ENCODE assay signal across 30 cellular contexts in the genomic region with DNA sequence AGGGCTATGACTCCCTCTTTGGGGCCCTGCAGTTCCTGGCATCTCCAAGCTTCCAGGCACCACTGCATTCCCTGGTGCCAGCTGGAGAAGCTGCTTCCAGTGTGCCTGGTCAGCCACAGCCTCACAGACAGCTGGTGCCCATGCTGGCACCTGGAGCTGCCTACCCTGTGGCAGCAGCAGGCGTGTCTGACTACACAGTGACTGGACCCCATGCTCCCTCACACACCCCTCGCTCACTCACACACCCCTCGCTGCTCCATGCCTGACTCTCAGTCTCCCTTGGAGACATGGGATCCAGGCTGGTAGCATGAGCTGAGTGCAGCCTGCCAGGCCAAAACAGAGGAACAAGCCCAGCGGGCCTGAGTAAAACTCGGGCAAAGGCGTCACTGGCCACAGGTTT. TPM values are rescaled to one million over a fixed set of nuclear protein-coding genes. Genes with fewer than 3 reads are reported as not detected.
"Had no signal": no experiment of that assay in that cellular context is flagged by ENCODE, and none has a peak within 500 bp of the region (broad histone marks: within the 10 kb centered on the region; RNA-seq: fewer than 3 reads in every experiment).

No MANE protein-coding gene starts in this region.

- H3K36me3 Mint-ChIP-seq: activated naive CD4-positive, alpha-beta T cell treated with anti-CD3 and anti-CD28 coated beads, Interleukin-2, amount 50 U/mL, for 24 hours; memory B cell; naive B cell; stimulated activated memory B cell treated with anti-CD40 and anti-IgM and Interleukin-4, amounts not matched to agents 10 μg/mL and 1 μg/mL and 100 μg/mL, for 72 hours had no signal

- H3K27ac ChIP-seq: body of pancreas, stomach, transverse colon, WERI-Rb-1 had no signal

- H3K36me3 ChIP-seq: stomach, transverse colon, WERI-Rb-1 had no signal

- H3K27me3 Mint-ChIP-seq: activated naive CD4-positive, alpha-beta T cell treated with anti-CD3 and anti-CD28 coated beads, Interleukin-2, amount 50 U/mL, for 24 hours; memory B cell had no signal

- FAIRE-seq: frontal cortex, urothelium cell line had no signal

- H3K27me3 ChIP-seq: body of pancreas, transverse colon had no signal

- H3K4me3 Mint-ChIP-seq: activated CD8-positive, alpha-beta T cell treated with anti-CD3 and anti-CD28 coated beads, Interleukin-2, amount 10 ng/mL, durations not matched to agents 7 days and 5 days; activated naive CD4-positive, alpha-beta T cell treated with anti-CD3 and anti-CD28 coated beads, Interleukin-2, amount 50 U/mL, for 24 hours; activated T-helper 1 cell treated with anti-CD3 and anti-CD28 coated beads, Interleukin-12 subunit alpha, Interleukin-12 subunit beta, Interleukin-2, Interleukin-4 antibody, amounts not matched to agents 30 ng/mL and 10 ng/mL and 1 ng/mL, durations not matched to agents 14 hours and 24 hours and 36 hours; dendritic cell treated with granulocyte-macrophage colony-stimulating factor and Interleukin-4, amounts not matched to agents 40 ng/mL and 50 ng/mL, for 4 days; memory B cell; neural crest cell; stimulated activated memory B cell treated with anti-CD40 and anti-IgM and Interleukin-4, amounts not matched to agents 10 μg/mL and 1 μg/mL and 100 μg/mL, for 72 hours; T-helper 2 cell treated with Interferon-gamma antibody and Interleukin-4, amounts not matched to agents 5 μg/mL and 100 μg/mL, for 36 hours had no signal

- H3K9me3 Mint-ChIP-seq: activated naive CD4-positive, alpha-beta T cell treated with anti-CD3 and anti-CD28 coated beads, Interleukin-2, amount 50 U/mL, for 24 hours; activated T-helper 1 cell treated with anti-CD3 and anti-CD28 coated beads, Interleukin-12 subunit alpha, Interleukin-12 subunit beta, Interleukin-2, Interleukin-4 antibody, amounts not matched to agents 30 ng/mL and 10 ng/mL and 1 ng/mL, durations not matched to agents 14 hours and 24 hours and 36 hours; dendritic cell treated with granulocyte-macrophage colony-stimulating factor and Interleukin-4, amounts not matched to agents 40 ng/mL and 50 ng/mL, for 4 days; memory B cell; naive B cell; neural crest cell; stimulated activated memory B cell treated with anti-CD40 and anti-IgM and Interleukin-4, amounts not matched to agents 10 μg/mL and 1 μg/mL and 100 μg/mL, for 72 hours; T-helper 2 cell treated with Interferon-gamma antibody and Interleukin-4, amounts not matched to agents 5 μg/mL and 100 μg/mL, for 36 hours had no signal

- H3K27ac Mint-ChIP-seq: activated CD8-positive, alpha-beta T cell treated with anti-CD3 and anti-CD28 coated beads, Interleukin-2, amount 10 ng/mL, durations not matched to agents 7 days and 5 days; activated naive CD4-positive, alpha-beta T cell treated with anti-CD3 and anti-CD28 coated beads, Interleukin-2, amount 50 U/mL, for 24 hours; activated T-helper 1 cell treated with anti-CD3 and anti-CD28 coated beads, Interleukin-12 subunit alpha, Interleukin-12 subunit beta, Interleukin-2, Interleukin-4 antibody, amounts not matched to agents 30 ng/mL and 10 ng/mL and 1 ng/mL, durations not matched to agents 14 hours and 24 hours and 36 hours; dendritic cell treated with granulocyte-macrophage colony-stimulating factor and Interleukin-4, amounts not matched to agents 40 ng/mL and 50 ng/mL, for 4 days; memory B cell; naive B cell; stimulated activated memory B cell treated with anti-CD40 and anti-IgM and Interleukin-4, amounts not matched to agents 10 μg/mL and 1 μg/mL and 100 μg/mL, for 72 hours; T-helper 2 cell treated with Interferon-gamma antibody and Interleukin-4, amounts not matched to agents 5 μg/mL and 100 μg/mL, for 36 hours had no signal

- H3K4me2 ChIP-seq: smooth muscle cell had no signal

- H3K9me3 ChIP-seq: body of pancreas, stomach, transverse colon had no signal

- H3K4me1 Mint-ChIP-seq: activated naive CD4-positive, alpha-beta T cell treated with anti-CD3 and anti-CD28 coated beads, Interleukin-2, amount 50 U/mL, for 24 hours; memory B cell; naive B cell; neural crest cell; stimulated activated memory B cell treated with anti-CD40 and anti-IgM and Interleukin-4, amounts not matched to agents 10 μg/mL and 1 μg/mL and 100 μg/mL, for 72 hours had no signal

- ATAC-seq: activated CD8-positive, alpha-beta T cell treated with anti-CD3 and anti-CD28 coated beads, Interleukin-2, amount 10 ng/mL, durations not matched to agents 7 days and 5 days; body of pancreas; sciatic nerve; stimulated activated memory B cell treated with anti-CD40 and anti-IgM and Interleukin-4, amounts not matched to agents 10 μg/mL and 1 μg/mL and 100 μg/mL, for 72 hours had no signal

- DNase-seq: activated CD4-positive, alpha-beta T cell treated with anti-CD3 and anti-CD28 coated beads for 1 hour; activated CD4-positive, alpha-beta T cell treated with anti-CD3 and anti-CD28 coated beads, Interleukin-2, amount 50 U/mL, for 1 hour; activated CD8-positive, alpha-beta T cell treated with anti-CD3 and anti-CD28 coated beads, Interleukin-2, amount 10 ng/mL, durations not matched to agents 7 days and 5 days; activated gamma-delta T cell treated with Interleukin-2 at 50 U/mL for 16 hours; body of pancreas; effector CD8-positive, alpha-beta T cell; hypothalamus; left cardiac atrium; naive B cell; stimulated activated CD4-positive, alpha-beta T cell treated with anti-CD3 and anti-CD28 coated beads, Interleukin-15, amount 100 ng/mL, for 24 hours; stomach; transverse colon; WERI-Rb-1 had no signal

- H3K4me3 ChIP-seq: body of pancreas, smooth muscle cell, stomach, transverse colon had no signal

RNA-seq across cellular contexts. Expression of gene SMIM36, which starts 59.1 kb away (rescaled TPM):
- total RNA-seq: activated CD8-positive, alpha-beta T cell treated with anti-CD3 and anti-CD28 coated beads, Interleukin-2, amount 10 ng/mL, durations not matched to agents 7 days and 5 days; activated T-helper 1 cell treated with anti-CD3 and anti-CD28 coated beads, Interleukin-12 subunit alpha, Interleukin-12 subunit beta, Interleukin-2, Interleukin-4 antibody, amounts not matched to agents 30 ng/mL and 10 ng/mL and 1 ng/mL, durations not matched to agents 14 hours and 24 hours and 36 hours; body of pancreas; cardiac septum; frontal cortex; left cardiac atrium; liver; mononuclear cell; neural crest cell; omental fat pad; sciatic nerve; smooth muscle cell; stomach; temporal lobe; transverse colon had no signal
- polyA plus RNA-seq: esophagus, liver, smooth muscle cell, stomach had no signal
